ENCODE assay signal across 1 cellular context in the genomic region with DNA sequence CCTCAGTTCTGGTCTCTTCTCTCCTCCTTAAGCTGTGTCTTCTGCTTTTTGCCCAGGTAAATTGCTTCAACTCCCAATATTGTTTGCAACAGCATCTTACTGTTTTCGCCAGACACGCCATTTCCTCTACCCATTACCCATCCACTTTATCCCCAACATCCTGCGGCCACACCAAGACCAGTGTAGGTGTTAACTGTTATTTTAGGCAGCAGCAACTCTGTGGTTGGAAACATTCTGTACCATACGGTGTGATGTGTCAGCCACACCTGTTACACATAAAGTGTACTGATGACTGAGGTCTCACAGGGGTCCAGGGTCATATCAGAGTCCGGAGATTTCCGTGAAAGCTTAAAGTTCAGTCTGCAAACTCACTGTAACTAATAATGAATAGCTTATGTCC.
TF ChIP-seq lines count a peak whose summit lies in the region.

No MANE protein-coding gene starts in this region.

TF ChIP-seq in GM12878, 131 proteins besides CTCF, POLR2A, EP300 and RAD21 (continued from another document):
- TF ChIP-seq BHLHE40 (IDR thresholded peaks at IDR 0.05; ENCODE audit: borderline replicate concordance in 1 of 2, low read depth in 2 of 2, low read length in 1 of 2) (peak in 1 of 2 experiments; percentile 40; a peak in 1 of 4 replicates), ATF2 (IDR thresholded peaks at IDR 0.05; ENCODE audit: low read length) (peak; percentile 67), NBN (IDR thresholded peaks at IDR 0.05) (0 out of 2 replicates have a peak, but pooled peaks have one; percentile 31), NR2F1 (conservative IDR thresholded peaks at IDR 0.05) (peak; percentile 81), BMI1 (IDR thresholded peaks at IDR 0.05; ENCODE audit: borderline replicate concordance) (peak; percentile 64; the same call in 1 of the 2 replicates), CUX1 (IDR thresholded peaks at IDR 0.05; ENCODE audit: insufficient replicate concordance, low read depth, low read length) (no peak), NFIC (IDR thresholded peaks at IDR 0.05; ENCODE audit: low read depth, low read length) (peak; percentile 89), PRDM15 (CRISPR knock-in tag; IDR thresholded peaks at IDR 0.05) (no peak), MEF2B (IDR thresholded peaks at IDR 0.05; ENCODE audit: partially characterized antibody, poor library complexity, severe bottlenecking) (peak; percentile 88), CBFB (IDR thresholded peaks at IDR 0.05; ENCODE audit: low read depth) (peak; percentile 79; the same call in 1 of the 2 replicates), FOXM1 (IDR thresholded peaks at IDR 0.05; ENCODE audit: low read depth, low read length) (peak; percentile 94), CBX5 (IDR thresholded peaks at IDR 0.05; ENCODE audit: low read depth) (0 out of 2 replicates have a peak, but pooled peaks have one; percentile 73), CREM (IDR thresholded peaks at IDR 0.05; ENCODE audit: low read depth) (peak; percentile 88), MTA2 (IDR thresholded peaks at IDR 0.05; ENCODE audit: low read depth) (peak; percentile 77), CBX3 (IDR thresholded peaks at IDR 0.05; ENCODE audit: borderline replicate concordance, low read depth) (no peak), CREB1 (IDR thresholded peaks at IDR 0.05; ENCODE audit: low read depth) (peak; percentile 58; the same call in 1 of the 2 replicates), KLF5 (IDR thresholded peaks at IDR 0.05; ENCODE audit: partially characterized antibody) (no peak), IKZF2 (IDR thresholded peaks at IDR 0.05) (peak; percentile 74 to 75; a peak in 3 of 4 replicates), MEF2A (IDR thresholded peaks at IDR 0.05; ENCODE audit: insufficient read depth, low read depth, low read length) (peak; percentile 93), POLR2AphosphoS5 (IDR thresholded peaks at IDR 0.05; ENCODE audit: low read length) (no peak), IKZF1 (conservative IDR thresholded peaks at IDR 0.05) (peak; percentile 76), ZBED1 (IDR thresholded peaks at IDR 0.05; ENCODE audit: borderline replicate concordance) (peak; percentile 88; the same call in 1 of the 2 replicates), RUNX3 (IDR thresholded peaks at IDR 0.05; ENCODE audit: low read length) (peak; percentile 98), DPF2 (IDR thresholded peaks at IDR 0.05) (peak; percentile 70; the same call in 1 of the 2 replicates), RAD51 (IDR thresholded peaks at IDR 0.05) (no peak), TARDBP (IDR thresholded peaks at IDR 0.05; ENCODE audit: borderline replicate concordance) (0 out of 2 replicates have a peak, but pooled peaks have one; percentile 43), POU2F2 (IDR thresholded peaks at IDR 0.05; ENCODE audit: borderline replicate concordance, low read depth, low read length) (0 out of 3 replicates have a peak, but pooled peaks have one; percentile 32), ZZZ3 (IDR thresholded peaks at IDR 0.05; ENCODE audit: control insufficient read depth, insufficient read length, low read depth) (no peak), CHD4 (IDR thresholded peaks at IDR 0.05) (no peak), BCL11A (IDR thresholded peaks at IDR 0.05; ENCODE audit: low read depth, low read length) (peak; percentile 86; the same call in 1 of the 2 replicates), SKIL (IDR thresholded peaks at IDR 0.05; ENCODE audit: low read depth, poor library complexity, severe bottlenecking) (peak; percentile 49), MTA3 (IDR thresholded peaks at IDR 0.05; ENCODE audit: borderline replicate concordance, low read length) (peak; percentile 74; the same call in 1 of the 2 replicates)
- TF ChIP-seq, protein P1, sequence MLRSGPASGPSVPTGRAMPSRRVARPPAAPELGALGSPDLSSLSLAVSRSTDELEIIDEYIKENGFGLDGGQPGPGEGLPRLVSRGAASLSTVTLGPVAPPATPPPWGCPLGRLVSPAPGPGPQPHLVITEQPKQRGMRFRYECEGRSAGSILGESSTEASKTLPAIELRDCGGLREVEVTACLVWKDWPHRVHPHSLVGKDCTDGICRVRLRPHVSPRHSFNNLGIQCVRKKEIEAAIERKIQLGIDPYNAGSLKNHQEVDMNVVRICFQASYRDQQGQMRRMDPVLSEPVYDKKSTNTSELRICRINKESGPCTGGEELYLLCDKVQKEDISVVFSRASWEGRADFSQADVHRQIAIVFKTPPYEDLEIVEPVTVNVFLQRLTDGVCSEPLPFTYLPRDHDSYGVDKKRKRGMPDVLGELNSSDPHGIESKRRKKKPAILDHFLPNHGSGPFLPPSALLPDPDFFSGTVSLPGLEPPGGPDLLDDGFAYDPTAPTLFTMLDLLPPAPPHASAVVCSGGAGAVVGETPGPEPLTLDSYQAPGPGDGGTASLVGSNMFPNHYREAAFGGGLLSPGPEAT (IDR thresholded peaks at IDR 0.05; ENCODE audit: low read depth), result 0 out of 2 replicates have a peak, but pooled peaks have one; percentile 39
- TF ChIP-seq, protein P2, sequence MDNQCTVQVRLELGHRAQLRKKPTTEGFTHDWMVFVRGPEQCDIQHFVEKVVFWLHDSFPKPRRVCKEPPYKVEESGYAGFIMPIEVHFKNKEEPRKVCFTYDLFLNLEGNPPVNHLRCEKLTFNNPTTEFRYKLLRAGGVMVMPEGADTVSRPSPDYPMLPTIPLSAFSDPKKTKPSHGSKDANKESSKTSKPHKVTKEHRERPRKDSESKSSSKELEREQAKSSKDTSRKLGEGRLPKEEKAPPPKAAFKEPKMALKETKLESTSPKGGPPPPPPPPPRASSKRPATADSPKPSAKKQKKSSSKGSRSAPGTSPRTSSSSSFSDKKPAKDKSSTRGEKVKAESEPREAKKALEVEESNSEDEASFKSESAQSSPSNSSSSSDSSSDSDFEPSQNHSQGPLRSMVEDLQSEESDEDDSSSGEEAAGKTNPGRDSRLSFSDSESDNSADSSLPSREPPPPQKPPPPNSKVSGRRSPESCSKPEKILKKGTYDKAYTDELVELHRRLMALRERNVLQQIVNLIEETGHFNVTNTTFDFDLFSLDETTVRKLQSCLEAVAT (IDR thresholded peaks at IDR 0.05), result 0 out of 2 replicates have a peak, but pooled peaks have one; percentile 25
- TF ChIP-seq, protein P3, sequence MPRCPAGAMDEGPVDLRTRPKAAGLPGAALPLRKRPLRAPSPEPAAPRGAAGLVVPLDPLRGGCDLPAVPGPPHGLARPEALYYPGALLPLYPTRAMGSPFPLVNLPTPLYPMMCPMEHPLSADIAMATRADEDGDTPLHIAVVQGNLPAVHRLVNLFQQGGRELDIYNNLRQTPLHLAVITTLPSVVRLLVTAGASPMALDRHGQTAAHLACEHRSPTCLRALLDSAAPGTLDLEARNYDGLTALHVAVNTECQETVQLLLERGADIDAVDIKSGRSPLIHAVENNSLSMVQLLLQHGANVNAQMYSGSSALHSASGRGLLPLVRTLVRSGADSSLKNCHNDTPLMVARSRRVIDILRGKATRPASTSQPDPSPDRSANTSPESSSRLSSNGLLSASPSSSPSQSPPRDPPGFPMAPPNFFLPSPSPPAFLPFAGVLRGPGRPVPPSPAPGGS (IDR thresholded peaks at IDR 0.05; ENCODE audit: borderline replicate concordance, insufficient read depth, low read depth, low read length, poor library complexity, severe bottlenecking), result peak; percentile 67
- TF ChIP-seq, protein P4, sequence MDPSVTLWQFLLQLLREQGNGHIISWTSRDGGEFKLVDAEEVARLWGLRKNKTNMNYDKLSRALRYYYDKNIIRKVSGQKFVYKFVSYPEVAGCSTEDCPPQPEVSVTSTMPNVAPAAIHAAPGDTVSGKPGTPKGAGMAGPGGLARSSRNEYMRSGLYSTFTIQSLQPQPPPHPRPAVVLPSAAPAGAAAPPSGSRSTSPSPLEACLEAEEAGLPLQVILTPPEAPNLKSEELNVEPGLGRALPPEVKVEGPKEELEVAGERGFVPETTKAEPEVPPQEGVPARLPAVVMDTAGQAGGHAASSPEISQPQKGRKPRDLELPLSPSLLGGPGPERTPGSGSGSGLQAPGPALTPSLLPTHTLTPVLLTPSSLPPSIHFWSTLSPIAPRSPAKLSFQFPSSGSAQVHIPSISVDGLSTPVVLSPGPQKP (IDR thresholded peaks at IDR 0.05; ENCODE audit: low read depth, low read length), result no peak
